Comparison of ENCODE assay signal across 18 cellular contexts in the genomic region with DNA sequence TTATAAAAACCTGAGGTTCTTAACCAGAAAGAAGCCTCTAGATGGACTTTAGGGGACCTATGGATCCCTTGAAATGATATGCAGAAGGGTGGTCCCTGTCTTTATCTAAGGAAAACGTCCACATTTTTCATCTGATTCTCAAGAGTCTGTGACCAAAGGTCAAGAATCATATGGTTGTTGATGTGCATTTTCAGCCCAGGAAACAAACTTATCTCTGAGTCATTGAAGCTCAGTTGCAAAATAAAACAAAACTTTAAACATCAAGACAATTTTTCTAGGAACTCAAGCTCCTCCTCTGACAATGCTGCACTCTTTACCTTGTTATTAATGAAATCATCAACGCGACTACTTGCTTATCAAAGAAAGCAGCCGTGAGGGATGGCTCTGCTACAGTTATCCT.
A peak's percentile ranks its signal among the peaks of the same experiment; 100 is the strongest.
DNase-seq lines count a peak whose midpoint lies in the region; ATAC-seq and TF ChIP-seq lines count a peak whose summit lies in the region.
"Had no signal": no experiment of that assay in that cellular context is flagged by ENCODE, and none has a peak within 500 bp of the region (broad histone marks: within the 10 kb centered on the region; RNA-seq: fewer than 3 reads in every experiment).

No MANE protein-coding gene starts in this region.

- H3K27ac ChIP-seq in breast epithelium, result no peak overlapping the region
- no peak overlapping the region for H3K27ac ChIP-seq in left ventricle myocardium inferior (replicated peaks)
- H3K27ac ChIP-seq: BLaER1 treated with 17β-estradiol and CSF1 and Interleukin-3, amounts not matched to agents 10 nM and 100 nM had no signal

- no peak overlapping the region for H3K4me3 Mint-ChIP-seq in MCF 10A (ENCODE audit: unreplicated experiment)
- no peak overlapping the region for H3K4me3 Mint-ChIP-seq in stimulated activated memory B cell treated with anti-CD40 and anti-IgM and Interleukin-4, amounts not matched to agents 10 μg/mL and 1 μg/mL and 100 μg/mL, for 72 hours

- H3K36me3 ChIP-seq in breast epithelium (no peaks in the 10 kb centered on the region), left ventricle myocardium inferior (no peaks in the 10 kb centered on the region)

- H3K4me3 ChIP-seq in breast epithelium, result no peak overlapping the region
- no peak overlapping the region for H3K4me3 ChIP-seq in fibroblast of pulmonary artery (replicated peaks; ENCODE audit: low read depth, low read length)
- H3K4me3 ChIP-seq in left ventricle myocardium inferior, result no peak overlapping the region
- H3K4me3 ChIP-seq: BLaER1 treated with 17β-estradiol and CSF1 and Interleukin-3, amounts not matched to agents 10 nM and 100 nM had no signal

- intact Hi-C loops in MCF 10A (cut with micrococcal nuclease) (no loop called here), breast epithelium (cut with DNase I; ENCODE audit: low total_unique reads) (loop anchor here (5.0 kb wide), 1 partner anchor 1018 kb away; no protein-coding TSS in a partner anchor), left ventricle myocardium inferior (cut with micrococcal nuclease) (no loop called here)

- H3K4me1 ChIP-seq in breast epithelium, result no peaks in the 10 kb centered on the region
- H3K4me1 ChIP-seq in left ventricle myocardium inferior, result peaks cover 13% of the 10 kb centered on the region

- no peak for ATAC-seq in stimulated activated memory B cell treated with anti-CD40 and anti-IgM and Interleukin-4, amounts not matched to agents 10 μg/mL and 1 μg/mL and 100 μg/mL, for 72 hours

- no peaks in the 10 kb centered on the region for H3K36me3 Mint-ChIP-seq in MCF 10A (ENCODE audit: insufficient read depth, unreplicated experiment)
- H3K36me3 Mint-ChIP-seq in stimulated activated memory B cell treated with anti-CD40 and anti-IgM and Interleukin-4, amounts not matched to agents 10 μg/mL and 1 μg/mL and 100 μg/mL, for 72 hours, result no peaks in the 10 kb centered on the region

- no peak for TF ChIP-seq POLR2A in breast epithelium (IDR thresholded peaks at IDR 0.05)

- H3K9me3 Mint-ChIP-seq in MCF 10A (ENCODE audit: unreplicated experiment), result no peaks in the 10 kb centered on the region
- H3K9me3 Mint-ChIP-seq in stimulated activated memory B cell treated with anti-CD40 and anti-IgM and Interleukin-4, amounts not matched to agents 10 μg/mL and 1 μg/mL and 100 μg/mL, for 72 hours, result no peaks in the 10 kb centered on the region

- CTCF ChIA-PET in MCF 10A (lab: Yijun Ruan, JAX), result interaction anchor here (0.5 to 0.6 kb wide), 2 partner anchors 86 to 437 kb away, joined by 3 to 4 read pairs; no protein-coding TSS in a partner anchor

- no peaks in the 10 kb centered on the region for H3K27me3 ChIP-seq in breast epithelium
- no peaks in the 10 kb centered on the region for H3K27me3 ChIP-seq in left ventricle myocardium inferior (ENCODE audit: low read depth)
- H3K27me3 ChIP-seq: BLaER1 treated with 17β-estradiol and CSF1 and Interleukin-3, amounts not matched to agents 10 nM and 100 nM had no signal

- DNase-seq in MCF 10A (ENCODE audit: unreplicated experiment), result no peak
- DNase-seq in breast epithelium (ENCODE audit: low spot score in 2 of 2), result no peak
- peak; percentile 84 for DNase-seq in amniotic epithelial cell (ENCODE audit: low read depth)
- peak; percentile 69 for DNase-seq in fibroblast of pulmonary artery (ENCODE audit: low read depth)
- no peak for DNase-seq in activated CD8-positive, alpha-beta memory T cell treated with anti-CD3 and anti-CD28 coated beads for 24 hours
- no peak for DNase-seq in activated CD4-positive, alpha-beta T cell treated with anti-CD3 and anti-CD28 coated beads, Interleukin-2, amount 50 U/mL, for 1 hour
- no peak for DNase-seq in left ventricle myocardium inferior
- DNase-seq: 8988T, EL, HCEC 1CT, KG1, NCI-H1436, NCI-H2029 treated with DMSO at 0.1 percent for 48 hours, NCI-H748 treated with DMSO at 0.1 percent for 48 hours, RPMI8226, SIG-M5 had no signal

- no peaks in the 10 kb centered on the region for H3K9me3 ChIP-seq in breast epithelium
- H3K9me3 ChIP-seq in left ventricle myocardium inferior (replicated peaks), result no peaks in the 10 kb centered on the region

- TF ChIP-seq CTCF in MCF 10A (IDR thresholded peaks at IDR 0.05; ENCODE audit: unreplicated experiment) (no peak), breast epithelium (IDR thresholded peaks at IDR 0.05) (no peak), fibroblast of pulmonary artery (IDR thresholded peaks at IDR 0.05; ENCODE audit: low read length, missing control alignments) (no peak), left ventricle myocardium inferior (IDR thresholded peaks at IDR 0.05; ENCODE audit: borderline replicate concordance) (no peak)

- peak overlapping the region; percentile 35 for H3K27ac Mint-ChIP-seq in MCF 10A (ENCODE audit: low read depth, unreplicated experiment)
- H3K27ac Mint-ChIP-seq in stimulated activated memory B cell treated with anti-CD40 and anti-IgM and Interleukin-4, amounts not matched to agents 10 μg/mL and 1 μg/mL and 100 μg/mL, for 72 hours, result no peak overlapping the region

- no peaks in the 10 kb centered on the region for H3K27me3 Mint-ChIP-seq in MCF 10A (ENCODE audit: insufficient read depth, unreplicated experiment)
- H3K27me3 Mint-ChIP-seq in stimulated activated memory B cell treated with anti-CD40 and anti-IgM and Interleukin-4, amounts not matched to agents 10 μg/mL and 1 μg/mL and 100 μg/mL, for 72 hours, result peaks cover 14% of the 10 kb centered on the region

- BruUV-seq in MCF 10A (replicated peaks; lab: Mats Ljungman, UMichigan), result no TSS peak

- POLR2A ChIA-PET in MCF 10A (lab: Yijun Ruan, JAX), result no interaction called here

- H3K4me1 Mint-ChIP-seq in MCF 10A (ENCODE audit: insufficient read depth, unreplicated experiment), result no peaks in the 10 kb centered on the region
- H3K4me1 Mint-ChIP-seq in stimulated activated memory B cell treated with anti-CD40 and anti-IgM and Interleukin-4, amounts not matched to agents 10 μg/mL and 1 μg/mL and 100 μg/mL, for 72 hours, result no peaks in the 10 kb centered on the region

Comparison
In these comparisons a context has a peak if more than half of its experiments do, and no peak if none do; other contexts are left out.
1. DNase-seq: peak in amniotic epithelial cell (single experiment) and fibroblast of pulmonary artery (single experiment); none in MCF 10A (single experiment), breast epithelium (0 of 2), activated CD8-positive, alpha-beta memory T cell treated with anti-CD3 and anti-CD28 coated beads for 24 hours (single experiment), activated CD4-positive, alpha-beta T cell treated with anti-CD3 and anti-CD28 coated beads, Interleukin-2, amount 50 U/mL, for 1 hour (single experiment) and left ventricle myocardium inferior (single experiment).